ENCODE assay signal across 9 cellular contexts in the genomic region with DNA sequence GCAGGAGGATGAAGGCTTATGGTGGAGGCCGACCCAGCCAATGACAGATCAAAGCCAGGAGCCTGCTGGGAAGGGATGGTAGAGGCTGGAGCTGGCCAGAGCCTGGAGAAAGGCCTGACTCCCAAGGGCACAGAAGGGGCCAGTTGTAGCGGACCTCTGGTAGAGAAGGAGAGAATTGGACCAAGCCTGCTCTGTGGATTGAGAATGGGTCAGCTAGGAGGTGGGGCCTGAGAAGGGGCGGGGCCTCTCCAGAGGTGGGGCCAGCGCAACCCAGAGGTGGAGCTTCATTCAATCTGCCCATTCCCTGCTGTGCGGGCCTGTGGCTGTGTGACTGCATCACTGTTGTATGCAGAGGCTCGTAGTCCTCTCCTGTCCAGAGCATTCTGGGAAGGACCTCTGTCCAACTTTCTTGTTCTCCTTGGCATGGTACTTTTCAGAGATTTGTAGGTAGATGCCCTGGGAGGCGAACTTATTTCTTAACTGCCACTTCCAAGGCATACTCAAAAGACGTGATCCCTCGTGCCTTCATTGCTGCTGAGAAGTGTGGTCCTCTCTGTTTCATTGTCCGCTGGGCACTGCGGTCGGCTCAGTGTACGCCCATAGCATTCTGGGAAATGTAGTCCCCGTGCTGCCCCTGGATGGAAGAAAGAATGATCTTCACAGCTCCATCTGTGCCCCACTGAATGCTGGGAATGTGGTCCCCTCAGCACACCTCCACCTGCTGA. TPM values are rescaled to one million over a fixed set of nuclear protein-coding genes. Genes with fewer than 3 reads are reported as not detected.
DNase-seq lines count a peak whose midpoint lies in the region; ATAC-seq and TF ChIP-seq lines count a peak whose summit lies in the region.
"Had no signal": no experiment of that assay in that cellular context is flagged by ENCODE, and none has a peak within 500 bp of the region (broad histone marks: within the 10 kb centered on the region; RNA-seq: fewer than 3 reads in every experiment).

No MANE protein-coding gene starts in this region.

- H3K4me1 Mint-ChIP-seq in WTC11: peaks cover 68% of the 10 kb centered on the region

- H3K4me3 Mint-ChIP-seq in WTC11: peak overlapping the region; percentile 73

- H3K27me3 ChIP-seq in DND-41 (ENCODE audit: insufficient read depth, low read length, poor library complexity) (peaks cover 23% of the 10 kb centered on the region), gastrocnemius medialis (peaks cover 30 to 38% (median 30%) of the 10 kb centered on the region in 3 donors)

- peaks cover 30% of the 10 kb centered on the region for H3K27me3 Mint-ChIP-seq in WTC11 (ENCODE audit: low read depth)

- intact Hi-C loops in Right ventricle myocardium superior (cut with DNase I) (no loop called here), gastrocnemius medialis (cut with DNase I; ENCODE audit: low total_unique reads) (no loop called here)

- H3K27ac Mint-ChIP-seq in WTC11: peak overlapping the region; percentile 100

- CTCF ChIA-PET in WTC11 (lab: Charles Lee): interaction anchor here (0.8 to 6.0 kb wide), 10 partner anchors 9 to 189 kb away, joined by 3 to 92 read pairs (median 5); a partner anchor contains a TSS

- H3K4me1 ChIP-seq in DND-41 (ENCODE audit: insufficient read depth, low read length) (no peaks in the 10 kb centered on the region), gastrocnemius medialis (peaks cover 0 to 4% of the 10 kb centered on the region in 2 donors)

- no peak overlapping the region for H3K9ac ChIP-seq in DND-41 (ENCODE audit: low read depth, low read length)

- H3K27ac ChIP-seq in DND-41 (ENCODE audit: low read length) (no peak overlapping the region), gastrocnemius medialis (peak overlapping the region in 1 of 4 donors; percentile 3)
- H3K27ac ChIP-seq: ovary had no signal

- H3K4me3 ChIP-seq in DND-41 (ENCODE audit: low read depth in 1 of 2, low read length in 2 of 2) (no peak overlapping the region), gastrocnemius medialis (no peak overlapping the region)
- H3K4me3 ChIP-seq: ovary had no signal

- H3K36me3 ChIP-seq in DND-41 (ENCODE audit: insufficient read depth, low read length) (no peaks in the 10 kb centered on the region), gastrocnemius medialis (no peaks in the 10 kb centered on the region)
- H3K36me3 ChIP-seq: ovary had no signal

- no peaks in the 10 kb centered on the region for H3K79me2 ChIP-seq in DND-41 (ENCODE audit: insufficient read depth, low read length)

- no peak overlapping the region for H2AFZ ChIP-seq in DND-41 (ENCODE audit: low read depth, low read length)

- 0 out of 2 replicates have a peak, but pooled peaks cover under 1% of the 10 kb centered on the region for H3K36me3 Mint-ChIP-seq in WTC11

- ATAC-seq in DND-41 (ENCODE audit: insufficient read depth, low read depth) (peak; percentile 34; the same call in 1 of the 3 replicates), WTC11 (peak; percentile 62), Right ventricle myocardium superior (ENCODE audit: poor library complexity) (peak; percentile 57), gastrocnemius medialis (peak; percentile 47 to 51), GM18909 (IDR thresholded peaks at IDR 0.05; ENCODE audit: poor library complexity, unreplicated experiment) (no peak), GM21825 (IDR thresholded peaks at IDR 0.05; ENCODE audit: unreplicated experiment) (no peak)

- TF ChIP-seq CTCF in DND-41 (IDR thresholded peaks at IDR 0.05; ENCODE audit: borderline replicate concordance, extremely low read depth, low read length, poor library complexity, severe bottlenecking) (no peak), WTC11 (IDR thresholded peaks at IDR 0.05) (no peak), gastrocnemius medialis (IDR thresholded peaks at IDR 0.05 in 4 of 5, conservative IDR thresholded peaks at IDR 0.05 in 1 of 5) (no peak)

- H4K20me1 ChIP-seq in DND-41 (ENCODE audit: insufficient read depth, low read length): no peaks in the 10 kb centered on the region

- DNase-seq in DND-41 (no peak), LHCN-M2 (ENCODE audit: low read depth) (peak; percentile 59), WTC11 (ENCODE audit: low spot score) (peak; percentile 90), Right ventricle myocardium superior (peak; percentile 73), gastrocnemius medialis (peak in 1 of 2 donors; percentile 38), NAMALWA (ENCODE audit: low spot score) (no peak)

- TF ChIP-seq POLR2A in gastrocnemius medialis (IDR thresholded peaks at IDR 0.05): no peak

- in situ Hi-C loops in gastrocnemius medialis (cut with MboI; ENCODE audit: low sequenced_read_pairs in 4 of 4): no loop called here

- POLR2A ChIA-PET in WTC11 (lab: Charles Lee): interaction anchor here (0.6 to 3.0 kb wide), 10 partner anchors 9 to 102 kb away, joined by 3 to 27 read pairs (median 5); a partner anchor contains a TSS

- H3K9me3 ChIP-seq in DND-41 (ENCODE audit: insufficient read depth, low read length, severe bottlenecking) (no peaks in the 10 kb centered on the region), gastrocnemius medialis (no peaks in the 10 kb centered on the region)
- H3K9me3 ChIP-seq: ovary had no signal

- no peaks in the 10 kb centered on the region for H3K9me3 Mint-ChIP-seq in WTC11

- no peak overlapping the region for H3K4me2 ChIP-seq in DND-41 (ENCODE audit: insufficient read depth, low read length)

TF ChIP-seq in WTC11, 78 proteins besides CTCF, POLR2A, EP300 and RAD21 (continues in another document):
- TF ChIP-seq ZNF416 (CRISPR knock-in tag; IDR thresholded peaks at IDR 0.05) (0 out of 2 replicates have a peak, but pooled peaks have one; percentile 3), ATF1 (CRISPR knock-in tag; IDR thresholded peaks at IDR 0.05) (no peak), RELA (CRISPR knock-in tag; IDR thresholded peaks at IDR 0.05; ENCODE audit: borderline replicate concordance) (no peak), SOX15 (CRISPR knock-in tag; IDR thresholded peaks at IDR 0.05) (no peak)
- TF ChIP-seq, protein P1, sequence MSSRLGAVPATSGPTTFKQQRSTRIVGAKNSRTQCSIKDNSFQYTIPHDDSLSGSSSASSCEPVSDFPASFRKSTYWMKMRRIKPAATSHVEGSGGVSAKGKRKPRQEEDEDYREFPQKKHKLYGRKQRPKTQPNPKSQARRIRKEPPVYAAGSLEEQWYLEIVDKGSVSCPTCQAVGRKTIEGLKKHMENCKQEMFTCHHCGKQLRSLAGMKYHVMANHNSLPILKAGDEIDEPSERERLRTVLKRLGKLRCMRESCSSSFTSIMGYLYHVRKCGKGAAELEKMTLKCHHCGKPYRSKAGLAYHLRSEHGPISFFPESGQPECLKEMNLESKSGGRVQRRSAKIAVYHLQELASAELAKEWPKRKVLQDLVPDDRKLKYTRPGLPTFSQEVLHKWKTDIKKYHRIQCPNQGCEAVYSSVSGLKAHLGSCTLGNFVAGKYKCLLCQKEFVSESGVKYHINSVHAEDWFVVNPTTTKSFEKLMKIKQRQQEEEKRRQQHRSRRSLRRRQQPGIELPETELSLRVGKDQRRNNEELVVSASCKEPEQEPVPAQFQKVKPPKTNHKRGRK (CRISPR knock-in tag; IDR thresholded peaks at IDR 0.05; ENCODE audit: borderline replicate concordance): no peak
- TF ChIP-seq, protein P2, sequence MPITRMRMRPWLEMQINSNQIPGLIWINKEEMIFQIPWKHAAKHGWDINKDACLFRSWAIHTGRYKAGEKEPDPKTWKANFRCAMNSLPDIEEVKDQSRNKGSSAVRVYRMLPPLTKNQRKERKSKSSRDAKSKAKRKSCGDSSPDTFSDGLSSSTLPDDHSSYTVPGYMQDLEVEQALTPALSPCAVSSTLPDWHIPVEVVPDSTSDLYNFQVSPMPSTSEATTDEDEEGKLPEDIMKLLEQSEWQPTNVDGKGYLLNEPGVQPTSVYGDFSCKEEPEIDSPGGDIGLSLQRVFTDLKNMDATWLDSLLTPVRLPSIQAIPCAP (CRISPR knock-in tag; IDR thresholded peaks at IDR 0.05): no peak
- TF ChIP-seq, protein P3, sequence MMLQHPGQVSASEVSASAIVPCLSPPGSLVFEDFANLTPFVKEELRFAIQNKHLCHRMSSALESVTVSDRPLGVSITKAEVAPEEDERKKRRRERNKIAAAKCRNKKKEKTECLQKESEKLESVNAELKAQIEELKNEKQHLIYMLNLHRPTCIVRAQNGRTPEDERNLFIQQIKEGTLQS (CRISPR knock-in tag; conservative IDR thresholded peaks at IDR 0.05): no peak
- TF ChIP-seq, protein P4, sequence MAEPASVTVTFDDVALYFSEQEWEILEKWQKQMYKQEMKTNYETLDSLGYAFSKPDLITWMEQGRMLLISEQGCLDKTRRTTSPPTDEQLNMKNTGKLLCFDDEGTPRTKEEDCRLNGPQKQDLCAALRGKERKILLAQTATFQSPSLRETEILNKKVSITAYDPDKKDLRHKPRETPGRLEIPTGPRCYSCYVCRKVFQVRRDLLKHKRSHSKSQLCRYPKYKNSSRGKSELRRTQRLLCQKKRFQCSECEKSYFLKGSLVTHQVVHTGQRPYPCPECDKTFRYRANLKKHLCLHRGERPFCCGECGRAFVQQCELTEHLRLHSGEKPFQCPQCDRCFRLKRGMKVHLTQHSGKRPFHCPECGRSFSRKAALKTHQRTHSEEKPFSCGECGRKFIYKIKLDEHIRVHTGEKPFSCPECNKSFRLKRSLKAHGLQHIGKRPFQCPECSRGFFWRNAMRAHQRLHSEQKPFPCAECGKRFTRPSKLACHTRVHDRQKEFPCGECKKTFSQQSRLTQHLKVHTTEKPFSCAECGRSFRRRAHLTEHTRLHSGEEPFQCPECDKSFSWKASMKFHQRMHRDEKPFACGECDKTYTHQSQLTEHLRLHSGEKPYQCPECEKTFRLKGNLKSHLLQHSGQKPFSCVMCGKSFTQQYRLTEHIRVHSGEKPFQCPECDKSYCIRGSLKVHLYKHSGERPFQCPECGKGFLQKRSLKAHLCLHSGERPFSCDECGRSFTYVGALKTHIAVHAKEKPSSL (CRISPR knock-in tag; conservative IDR thresholded peaks at IDR 0.05): no peak

RNA-seq across cellular contexts. Expression of a gene that starts 6.7 kb away (rescaled TPM):
- total RNA-seq in LHCN-M2 (2014; rRNA removed) (not detected in 2 replicates), WTC11 (2021) (23.0 to 27.8 TPM (median 25.3 TPM) in 3 replicates), Right ventricle myocardium superior (0.54 TPM), gastrocnemius medialis (under 1 TPM in 3 of 4 donors, not detected in 1; 0.07 to 0.27 (median 0.09) TPM)
- 0.17 TPM for polyA plus RNA-seq in LHCN-M2 (2012)

RNA-seq across cellular contexts. Expression of a gene that starts 8.8 kb away (rescaled TPM):
- total RNA-seq in LHCN-M2 (2014; rRNA removed) (115 and 121 TPM in 2 replicates), WTC11 (2021) (207 to 226 TPM (median 223 TPM) in 3 replicates), Right ventricle myocardium superior (69.5 TPM), gastrocnemius medialis (10 to 100 TPM; 44.9 to 64.7 (median 54.0) TPM)
- polyA plus RNA-seq in LHCN-M2 (2012): 271 TPM

RNA-seq across cellular contexts. Expression of a gene that starts 36.0 kb away (rescaled TPM):
- not detected in 2 replicates for total RNA-seq in LHCN-M2 (2014; rRNA removed)
- not detected for polyA plus RNA-seq in LHCN-M2 (2012)
- not detected in 3 replicates for total RNA-seq in WTC11 (2021)
- not detected for total RNA-seq in Right ventricle myocardium superior
- total RNA-seq in gastrocnemius medialis: not detected
- total RNA-seq: ovary had no signal
- polyA plus RNA-seq: ovary had no signal

RNA-seq across cellular contexts. Expression of a gene that starts 36.4 kb away (rescaled TPM):
- total RNA-seq in LHCN-M2 (2014; rRNA removed) (7.3 and 7.6 TPM in 2 replicates), WTC11 (2021) (20.2 to 29.6 TPM (median 27.0 TPM) in 3 replicates), Right ventricle myocardium superior (105 TPM), gastrocnemius medialis (10 to 100 TPM; 28.8 to 42.3 (median 40.7) TPM)
- polyA plus RNA-seq in LHCN-M2 (2012): 5.8 TPM

RNA-seq across cellular contexts. Expression of a gene that starts 45.6 kb away (rescaled TPM):
- total RNA-seq in LHCN-M2 (2014; rRNA removed) (66.9 and 70.5 TPM in 2 replicates), WTC11 (2021) (59.8 to 67.2 TPM (median 61.6 TPM) in 3 replicates), Right ventricle myocardium superior (16.9 TPM), gastrocnemius medialis (10 to 100 TPM; 27.8 to 36.0 (median 31.2) TPM)
- 26.8 TPM for polyA plus RNA-seq in LHCN-M2 (2012)

Comparison
In these comparisons a context has a peak if more than half of its experiments do, and no peak if none do; other contexts are left out.
1. ATAC-seq: peak in DND-41 (single experiment), WTC11 (single experiment), Right ventricle myocardium superior (single experiment) and gastrocnemius medialis (2 of 2); none in GM18909 (single experiment) and GM21825 (single experiment).
2. DNase-seq: peak in LHCN-M2 (single experiment), WTC11 (single experiment) and Right ventricle myocardium superior (single experiment); none in DND-41 (single experiment) and NAMALWA (single experiment).
3. RNA of a gene that starts 6.7 kb away (total RNA-seq): 23.0 to 27.8 TPM in WTC11; 0.54 TPM in Right ventricle myocardium superior (single experiment), 0.07 to 0.27 TPM in gastrocnemius medialis and not detected in LHCN-M2; every median in the first group is over 10 times any median in the second.